Comparison of ENCODE assay signal across 1 cellular context in the genomic region with DNA sequence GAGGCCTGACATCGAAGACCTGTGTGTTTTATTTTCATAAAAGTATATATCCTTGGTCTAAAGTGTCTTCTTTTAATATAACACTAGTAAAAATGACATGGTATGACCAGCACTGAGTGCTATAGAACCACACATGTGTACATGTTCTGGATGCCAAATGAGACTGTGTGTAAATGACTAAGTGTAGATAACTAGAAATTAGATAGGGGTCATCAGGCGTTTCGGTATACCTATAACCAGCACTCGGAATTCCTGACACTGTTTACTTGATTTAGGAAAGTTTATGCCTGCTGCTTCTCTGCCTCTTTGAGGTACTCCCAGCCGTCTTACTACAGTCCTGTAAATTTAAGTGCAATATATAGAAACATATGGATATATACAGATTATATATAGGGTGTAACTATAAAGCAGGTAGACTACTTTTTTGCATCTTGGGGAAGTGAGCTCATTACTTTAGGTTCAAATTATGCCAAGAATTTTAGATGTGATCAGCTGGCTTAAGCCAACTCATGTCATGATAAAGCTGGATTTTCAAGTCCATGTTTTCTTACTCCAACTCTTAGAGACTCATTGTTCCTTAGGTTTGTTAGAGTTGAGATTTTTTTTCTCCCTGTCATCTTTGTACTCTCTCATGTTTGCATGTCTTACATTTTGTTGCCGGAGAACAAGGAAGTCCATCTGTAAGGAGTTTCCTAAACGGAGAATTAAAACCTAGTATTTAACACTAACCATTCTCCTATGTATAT.
A peak's percentile ranks its signal among the peaks of the same experiment; 100 is the strongest.
TF ChIP-seq lines count a peak whose summit lies in the region.

No MANE protein-coding gene starts in this region.

TF ChIP-seq in K562, 482 proteins besides CTCF, POLR2A, EP300 and RAD21 (continued from another document):
- TF ChIP-seq, protein P1, sequence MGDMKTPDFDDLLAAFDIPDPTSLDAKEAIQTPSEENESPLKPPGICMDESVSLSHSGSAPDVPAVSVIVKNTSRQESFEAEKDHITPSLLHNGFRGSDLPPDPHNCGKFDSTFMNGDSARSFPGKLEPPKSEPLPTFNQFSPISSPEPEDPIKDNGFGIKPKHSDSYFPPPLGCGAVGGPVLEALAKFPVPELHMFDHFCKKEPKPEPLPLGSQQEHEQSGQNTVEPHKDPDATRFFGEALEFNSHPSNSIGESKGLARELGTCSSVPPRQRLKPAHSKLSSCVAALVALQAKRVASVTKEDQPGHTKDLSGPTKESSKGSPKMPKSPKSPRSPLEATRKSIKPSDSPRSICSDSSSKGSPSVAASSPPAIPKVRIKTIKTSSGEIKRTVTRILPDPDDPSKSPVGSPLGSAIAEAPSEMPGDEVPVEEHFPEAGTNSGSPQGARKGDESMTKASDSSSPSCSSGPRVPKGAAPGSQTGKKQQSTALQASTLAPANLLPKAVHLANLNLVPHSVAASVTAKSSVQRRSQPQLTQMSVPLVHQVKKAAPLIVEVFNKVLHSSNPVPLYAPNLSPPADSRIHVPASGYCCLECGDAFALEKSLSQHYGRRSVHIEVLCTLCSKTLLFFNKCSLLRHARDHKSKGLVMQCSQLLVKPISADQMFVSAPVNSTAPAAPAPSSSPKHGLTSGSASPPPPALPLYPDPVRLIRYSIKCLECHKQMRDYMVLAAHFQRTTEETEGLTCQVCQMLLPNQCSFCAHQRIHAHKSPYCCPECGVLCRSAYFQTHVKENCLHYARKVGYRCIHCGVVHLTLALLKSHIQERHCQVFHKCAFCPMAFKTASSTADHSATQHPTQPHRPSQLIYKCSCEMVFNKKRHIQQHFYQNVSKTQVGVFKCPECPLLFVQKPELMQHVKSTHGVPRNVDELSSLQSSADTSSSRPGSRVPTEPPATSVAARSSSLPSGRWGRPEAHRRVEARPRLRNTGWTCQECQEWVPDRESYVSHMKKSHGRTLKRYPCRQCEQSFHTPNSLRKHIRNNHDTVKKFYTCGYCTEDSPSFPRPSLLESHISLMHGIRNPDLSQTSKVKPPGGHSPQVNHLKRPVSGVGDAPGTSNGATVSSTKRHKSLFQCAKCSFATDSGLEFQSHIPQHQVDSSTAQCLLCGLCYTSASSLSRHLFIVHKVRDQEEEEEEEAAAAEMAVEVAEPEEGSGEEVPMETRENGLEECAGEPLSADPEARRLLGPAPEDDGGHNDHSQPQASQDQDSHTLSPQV (IDR thresholded peaks at IDR 0.05), result 0 out of 2 replicates have a peak, but pooled peaks have one; percentile 19
- TF ChIP-seq TEAD4 (IDR thresholded peaks at IDR 0.05; ENCODE audit: low read length) (peak; percentile 23; the same call in 1 of the 2 replicates), TEAD4 (CRISPR knock-in tag; IDR thresholded peaks at IDR 0.05; ENCODE audit: borderline replicate concordance) (no peak), TCF7 (IDR thresholded peaks at IDR 0.05; ENCODE audit: borderline replicate concordance) (peak; percentile 87; the same call in 1 of the 2 replicates), CREB1 (IDR thresholded peaks at IDR 0.05) (no peak), CREB1 (CRISPR knock-in tag; IDR thresholded peaks at IDR 0.05) (no peak), ETV6 (IDR thresholded peaks at IDR 0.05; ENCODE audit: borderline replicate concordance in 1 of 2, low read depth in 2 of 2, low read length in 1 of 2) (no peak), ETV6 (CRISPR knock-in tag; IDR thresholded peaks at IDR 0.05; ENCODE audit: borderline replicate concordance) (no peak), POLR2H (tag; IDR thresholded peaks at IDR 0.05; ENCODE audit: low read depth) (peak; percentile 43; the same call in 1 of the 2 replicates), SREBF2 (CRISPR knock-in tag; IDR thresholded peaks at IDR 0.05) (no peak), NFE2 (IDR thresholded peaks at IDR 0.05; ENCODE audit: low read depth) (0 out of 2 replicates have a peak, but pooled peaks have one; percentile 21), BRD9 (IDR thresholded peaks at IDR 0.05; ENCODE audit: low read depth, partially characterized antibody) (no peak), SIN3B (IDR thresholded peaks at IDR 0.05; ENCODE audit: low read depth) (no peak), LCOR (CRISPR knock-in tag; IDR thresholded peaks at IDR 0.05) (no peak), BACH1 (tag; IDR thresholded peaks at IDR 0.05) (0 out of 2 replicates have a peak, but pooled peaks have one; percentile 15), TEAD1 (CRISPR knock-in tag; IDR thresholded peaks at IDR 0.05) (0 out of 4 replicates have a peak, but pooled peaks of 1 of the 2 experiments have one; percentile 44), ZNF766 (CRISPR knock-in tag; conservative IDR thresholded peaks at IDR 0.05) (peak; percentile 14; the same call in 1 of the 2 replicates), LEF1 (IDR thresholded peaks at IDR 0.05) (peak; percentile 82; the same call in 1 of the 2 replicates), ZNF431 (CRISPR knock-in tag; IDR thresholded peaks at IDR 0.05) (no peak)
- TF ChIP-seq, protein P2, sequence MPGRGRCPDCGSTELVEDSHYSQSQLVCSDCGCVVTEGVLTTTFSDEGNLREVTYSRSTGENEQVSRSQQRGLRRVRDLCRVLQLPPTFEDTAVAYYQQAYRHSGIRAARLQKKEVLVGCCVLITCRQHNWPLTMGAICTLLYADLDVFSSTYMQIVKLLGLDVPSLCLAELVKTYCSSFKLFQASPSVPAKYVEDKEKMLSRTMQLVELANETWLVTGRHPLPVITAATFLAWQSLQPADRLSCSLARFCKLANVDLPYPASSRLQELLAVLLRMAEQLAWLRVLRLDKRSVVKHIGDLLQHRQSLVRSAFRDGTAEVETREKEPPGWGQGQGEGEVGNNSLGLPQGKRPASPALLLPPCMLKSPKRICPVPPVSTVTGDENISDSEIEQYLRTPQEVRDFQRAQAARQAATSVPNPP (IDR thresholded peaks at IDR 0.05; ENCODE audit: borderline replicate concordance, insufficient read depth, insufficient read length), result no peak
- TF ChIP-seq, protein P3, sequence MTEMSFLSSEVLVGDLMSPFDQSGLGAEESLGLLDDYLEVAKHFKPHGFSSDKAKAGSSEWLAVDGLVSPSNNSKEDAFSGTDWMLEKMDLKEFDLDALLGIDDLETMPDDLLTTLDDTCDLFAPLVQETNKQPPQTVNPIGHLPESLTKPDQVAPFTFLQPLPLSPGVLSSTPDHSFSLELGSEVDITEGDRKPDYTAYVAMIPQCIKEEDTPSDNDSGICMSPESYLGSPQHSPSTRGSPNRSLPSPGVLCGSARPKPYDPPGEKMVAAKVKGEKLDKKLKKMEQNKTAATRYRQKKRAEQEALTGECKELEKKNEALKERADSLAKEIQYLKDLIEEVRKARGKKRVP (CRISPR knock-in tag; IDR thresholded peaks at IDR 0.05), result no peak
- TF ChIP-seq, protein P4, sequence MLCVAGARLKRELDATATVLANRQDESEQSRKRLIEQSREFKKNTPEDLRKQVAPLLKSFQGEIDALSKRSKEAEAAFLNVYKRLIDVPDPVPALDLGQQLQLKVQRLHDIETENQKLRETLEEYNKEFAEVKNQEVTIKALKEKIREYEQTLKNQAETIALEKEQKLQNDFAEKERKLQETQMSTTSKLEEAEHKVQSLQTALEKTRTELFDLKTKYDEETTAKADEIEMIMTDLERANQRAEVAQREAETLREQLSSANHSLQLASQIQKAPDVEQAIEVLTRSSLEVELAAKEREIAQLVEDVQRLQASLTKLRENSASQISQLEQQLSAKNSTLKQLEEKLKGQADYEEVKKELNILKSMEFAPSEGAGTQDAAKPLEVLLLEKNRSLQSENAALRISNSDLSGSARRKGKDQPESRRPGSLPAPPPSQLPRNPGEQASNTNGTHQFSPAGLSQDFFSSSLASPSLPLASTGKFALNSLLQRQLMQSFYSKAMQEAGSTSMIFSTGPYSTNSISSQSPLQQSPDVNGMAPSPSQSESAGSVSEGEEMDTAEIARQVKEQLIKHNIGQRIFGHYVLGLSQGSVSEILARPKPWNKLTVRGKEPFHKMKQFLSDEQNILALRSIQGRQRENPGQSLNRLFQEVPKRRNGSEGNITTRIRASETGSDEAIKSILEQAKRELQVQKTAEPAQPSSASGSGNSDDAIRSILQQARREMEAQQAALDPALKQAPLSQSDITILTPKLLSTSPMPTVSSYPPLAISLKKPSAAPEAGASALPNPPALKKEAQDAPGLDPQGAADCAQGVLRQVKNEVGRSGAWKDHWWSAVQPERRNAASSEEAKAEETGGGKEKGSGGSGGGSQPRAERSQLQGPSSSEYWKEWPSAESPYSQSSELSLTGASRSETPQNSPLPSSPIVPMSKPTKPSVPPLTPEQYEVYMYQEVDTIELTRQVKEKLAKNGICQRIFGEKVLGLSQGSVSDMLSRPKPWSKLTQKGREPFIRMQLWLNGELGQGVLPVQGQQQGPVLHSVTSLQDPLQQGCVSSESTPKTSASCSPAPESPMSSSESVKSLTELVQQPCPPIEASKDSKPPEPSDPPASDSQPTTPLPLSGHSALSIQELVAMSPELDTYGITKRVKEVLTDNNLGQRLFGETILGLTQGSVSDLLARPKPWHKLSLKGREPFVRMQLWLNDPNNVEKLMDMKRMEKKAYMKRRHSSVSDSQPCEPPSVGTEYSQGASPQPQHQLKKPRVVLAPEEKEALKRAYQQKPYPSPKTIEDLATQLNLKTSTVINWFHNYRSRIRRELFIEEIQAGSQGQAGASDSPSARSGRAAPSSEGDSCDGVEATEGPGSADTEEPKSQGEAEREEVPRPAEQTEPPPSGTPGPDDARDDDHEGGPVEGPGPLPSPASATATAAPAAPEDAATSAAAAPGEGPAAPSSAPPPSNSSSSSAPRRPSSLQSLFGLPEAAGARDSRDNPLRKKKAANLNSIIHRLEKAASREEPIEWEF (CRISPR knock-in tag; IDR thresholded peaks at IDR 0.05), result 0 out of 2 replicates have a peak, but pooled peaks have one; percentile 46
- TF ChIP-seq, protein P5, sequence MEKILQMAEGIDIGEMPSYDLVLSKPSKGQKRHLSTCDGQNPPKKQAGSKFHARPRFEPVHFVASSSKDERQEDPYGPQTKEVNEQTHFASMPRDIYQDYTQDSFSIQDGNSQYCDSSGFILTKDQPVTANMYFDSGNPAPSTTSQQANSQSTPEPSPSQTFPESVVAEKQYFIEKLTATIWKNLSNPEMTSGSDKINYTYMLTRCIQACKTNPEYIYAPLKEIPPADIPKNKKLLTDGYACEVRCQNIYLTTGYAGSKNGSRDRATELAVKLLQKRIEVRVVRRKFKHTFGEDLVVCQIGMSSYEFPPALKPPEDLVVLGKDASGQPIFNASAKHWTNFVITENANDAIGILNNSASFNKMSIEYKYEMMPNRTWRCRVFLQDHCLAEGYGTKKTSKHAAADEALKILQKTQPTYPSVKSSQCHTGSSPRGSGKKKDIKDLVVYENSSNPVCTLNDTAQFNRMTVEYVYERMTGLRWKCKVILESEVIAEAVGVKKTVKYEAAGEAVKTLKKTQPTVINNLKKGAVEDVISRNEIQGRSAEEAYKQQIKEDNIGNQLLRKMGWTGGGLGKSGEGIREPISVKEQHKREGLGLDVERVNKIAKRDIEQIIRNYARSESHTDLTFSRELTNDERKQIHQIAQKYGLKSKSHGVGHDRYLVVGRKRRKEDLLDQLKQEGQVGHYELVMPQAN (IDR thresholded peaks at IDR 0.05; ENCODE audit: borderline replicate concordance), result no peak
- TF ChIP-seq, protein P6, sequence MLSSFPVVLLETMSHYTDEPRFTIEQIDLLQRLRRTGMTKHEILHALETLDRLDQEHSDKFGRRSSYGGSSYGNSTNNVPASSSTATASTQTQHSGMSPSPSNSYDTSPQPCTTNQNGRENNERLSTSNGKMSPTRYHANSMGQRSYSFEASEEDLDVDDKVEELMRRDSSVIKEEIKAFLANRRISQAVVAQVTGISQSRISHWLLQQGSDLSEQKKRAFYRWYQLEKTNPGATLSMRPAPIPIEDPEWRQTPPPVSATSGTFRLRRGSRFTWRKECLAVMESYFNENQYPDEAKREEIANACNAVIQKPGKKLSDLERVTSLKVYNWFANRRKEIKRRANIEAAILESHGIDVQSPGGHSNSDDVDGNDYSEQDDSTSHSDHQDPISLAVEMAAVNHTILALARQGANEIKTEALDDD (IDR thresholded peaks at IDR 0.05), result peak; percentile 80
- TF ChIP-seq, protein P7, sequence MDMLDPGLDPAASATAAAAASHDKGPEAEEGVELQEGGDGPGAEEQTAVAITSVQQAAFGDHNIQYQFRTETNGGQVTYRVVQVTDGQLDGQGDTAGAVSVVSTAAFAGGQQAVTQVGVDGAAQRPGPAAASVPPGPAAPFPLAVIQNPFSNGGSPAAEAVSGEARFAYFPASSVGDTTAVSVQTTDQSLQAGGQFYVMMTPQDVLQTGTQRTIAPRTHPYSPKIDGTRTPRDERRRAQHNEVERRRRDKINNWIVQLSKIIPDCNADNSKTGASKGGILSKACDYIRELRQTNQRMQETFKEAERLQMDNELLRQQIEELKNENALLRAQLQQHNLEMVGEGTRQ (CRISPR knock-in tag; IDR thresholded peaks at IDR 0.05), result no peak
TF ChIP-seq in K562: peak in this region for 11.
